ENCODE assay signal across 19 cellular contexts in genomic region chr9:87875839-87876545, GRCh38. TPM values are rescaled to one million over a fixed set of nuclear protein-coding genes. Genes with fewer than 3 reads are reported as not detected.
"Had no signal": no experiment of that assay in that cellular context is flagged by ENCODE, and none has a peak within 500 bp of the region (broad histone marks: within the 10 kb centered on the region; RNA-seq: fewer than 3 reads in every experiment).

No MANE protein-coding gene starts in this region.

- H3K4me3 Mint-ChIP-seq: activated naive CD8-positive, alpha-beta T cell; memory B cell; nephron progenitor cell; stimulated activated naive CD8-positive, alpha-beta T cell treated with anti-CD3 and anti-CD28 coated beads, Interleukin-15, amount 100 ng/mL, for 72 hours had no signal

- H3K36me3 ChIP-seq: brain microvascular endothelial cell, left lung, thoracic aorta had no signal

- H3K36me3 Mint-ChIP-seq: activated naive CD8-positive, alpha-beta T cell; memory B cell had no signal

- DNase-seq: activated CD4-positive, alpha-beta T cell treated with anti-CD3 and anti-CD28 coated beads, Interleukin-2, amount 50 U/mL, for 48 hours; activated effector memory CD4-positive, alpha-beta T cell treated with Interleukin-2 at 50 U/mL for 16 hours; amygdala; brain microvascular endothelial cell; dermis blood vessel endothelial cell; left lung; nephron progenitor cell; stimulated activated CD4-positive, alpha-beta T cell treated with anti-CD3 and anti-CD28 coated beads, Interleukin-15, amount 100 ng/mL, for 24 hours; stimulated activated CD4-positive, alpha-beta T cell treated with anti-CD3 and anti-CD28 coated beads, Interleukin-4, amount 100 ng/mL, for 24 hours; stimulated activated naive CD8-positive, alpha-beta T cell treated with anti-CD3 and anti-CD28 coated beads, Interleukin-15, amount 100 ng/mL, for 72 hours had no signal

- H3K4me3 ChIP-seq: left lung, thoracic aorta had no signal

- H3K27ac ChIP-seq: brain microvascular endothelial cell, left lung, thoracic aorta had no signal

- H3K4me1 Mint-ChIP-seq: stimulated activated naive CD8-positive, alpha-beta T cell treated with anti-CD3 and anti-CD28 coated beads, Interleukin-15, amount 100 ng/mL, for 72 hours had no signal

- H3K4me1 ChIP-seq: left lung had no signal

- FAIRE-seq: islet of Langerhans had no signal

- ATAC-seq: esophagus mucosa, left lung had no signal

- H3K9me3 Mint-ChIP-seq: stimulated activated naive CD8-positive, alpha-beta T cell treated with anti-CD3 and anti-CD28 coated beads, Interleukin-15, amount 100 ng/mL, for 72 hours had no signal

- H3K27me3 ChIP-seq: brain microvascular endothelial cell, left lung had no signal

- H3K9me3 ChIP-seq: left lung, thoracic aorta had no signal

- H3K27ac Mint-ChIP-seq: activated naive CD8-positive, alpha-beta T cell; memory B cell; nephron progenitor cell had no signal

RNA-seq across cellular contexts. Expression of gene SPATA31E1, which starts 6.7 kb away (rescaled TPM):
- total RNA-seq: dermis blood vessel endothelial cell; esophagus mucosa; fibroblast of villous mesenchyme; left lung; pulmonary artery endothelial cell; T-helper 2 cell treated with Interferon-gamma antibody and Interleukin-4, amounts not matched to agents 100 ng/mL and 5 ng/mL, for 36 hours; thoracic aorta had no signal

RNA-seq across cellular contexts. Expression of gene SPATA31C1, which starts 41.8 kb away (rescaled TPM):
- total RNA-seq: dermis blood vessel endothelial cell; esophagus mucosa; fibroblast of villous mesenchyme; left lung; osteoblast; pulmonary artery endothelial cell; T-helper 2 cell treated with Interferon-gamma antibody and Interleukin-4, amounts not matched to agents 100 ng/mL and 5 ng/mL, for 36 hours; thoracic aorta had no signal
